23 cellular contexts compared by ENCODE assay signal in genomic region chr1:78101051-78101450, GRCh38. TPM values are rescaled to one million over a fixed set of nuclear protein-coding genes. Genes with fewer than 3 reads are reported as not detected.
A peak's percentile ranks its signal among the peaks of the same experiment; 100 is the strongest.
DNase-seq lines count a peak whose midpoint lies in the region; ATAC-seq, FAIRE-seq and TF ChIP-seq lines count a peak whose summit lies in the region.
"Had no signal": no experiment of that assay in that cellular context is flagged by ENCODE, and none has a peak within 500 bp of the region (broad histone marks: within the 10 kb centered on the region; RNA-seq: fewer than 3 reads in every experiment).

No MANE protein-coding gene starts in this region.

- no peak for FAIRE-seq in A549 (lab: Jason Lieb, UNC)
- FAIRE-seq: GM12878 had no signal

- intact Hi-C loops in psoas muscle (cut with DNase I) = loop anchor here in 1 of 2 donors (5.0 kb wide), 1 partner anchor 34 kb away; no protein-coding TSS in a partner anchor

- H3K36me3 Mint-ChIP-seq in HFFc6 (ENCODE audit: low read depth) (peaks cover 24% of the 10 kb centered on the region), chondrocyte (ENCODE audit: low read depth) (no peaks in the 10 kb centered on the region)
- H3K36me3 Mint-ChIP-seq: activated CD4-positive, alpha-beta memory T cell treated with anti-CD3 and anti-CD28 coated beads for 36 hours; activated naive CD4-positive, alpha-beta T cell treated with anti-CD3 and anti-CD28 coated beads, Interleukin-2, amount 50 U/mL, for 24 hours had no signal

- TF ChIP-seq EP300 in A549 (IDR thresholded peaks at IDR 0.05) = no peak

- peak overlapping the region; percentile 81 for H3K4me3 Mint-ChIP-seq in HFFc6
- H3K4me3 Mint-ChIP-seq in chondrocyte (ENCODE audit: unreplicated experiment) = no peak overlapping the region
- H3K4me3 Mint-ChIP-seq: activated CD4-positive, alpha-beta memory T cell treated with anti-CD3 and anti-CD28 coated beads for 36 hours; activated naive CD4-positive, alpha-beta T cell treated with anti-CD3 and anti-CD28 coated beads, Interleukin-2, amount 50 U/mL, for 24 hours; activated T-helper 17 cell treated with anti-CD3 and anti-CD28 coated beads, Interleukin-2, amount 50 U/mL, for 72 hours; IgD-negative memory B cell; nephron progenitor cell had no signal

- no peak for TF ChIP-seq CTCF in A549 (IDR thresholded peaks at IDR 0.05)
- no peak for TF ChIP-seq CTCF in HFFc6 (IDR thresholded peaks at IDR 0.05)
- no peak for TF ChIP-seq CTCF in chondrocyte (IDR thresholded peaks at IDR 0.05)
- TF ChIP-seq CTCF in psoas muscle (IDR thresholded peaks at IDR 0.05) = no peak
- TF ChIP-seq CTCF in omental fat pad (IDR thresholded peaks at IDR 0.05) = no peak

- H3K27me3 ChIP-seq in psoas muscle (ENCODE audit: insufficient read depth in 3 of 3, low read length in 2 of 3) = no peaks in the 10 kb centered on the region

- DNase-seq in A549 (ENCODE audit: low read depth in 1 of 2, low spot score in 1 of 2) (no peak), HFFc6 (no peak), chondrocyte (ENCODE audit: low spot score) (no peak), psoas muscle (no peak), omental fat pad (ENCODE audit: low spot score) (no peak)
- DNase-seq: activated CD4-positive, alpha-beta memory T cell treated with anti-CD3 and anti-CD28 coated beads for 36 hours; activated CD8-positive, alpha-beta memory T cell treated with anti-CD3 and anti-CD28 coated beads, Interleukin-2, amount 50 U/mL, for 48 hours; cerebellar nuclear complex; erythroblast; hippocampal formation; NCI-H2081 treated with DMSO at 0.1 percent for 48 hours; NCI-H774; nephron progenitor cell; posterior cingulate gyrus; SHP77; stimulated activated CD4-positive, alpha-beta T cell treated with anti-CD3 and anti-CD28 coated beads, Interleukin-2, amount 100 ng/mL, for 24 hours had no signal

- H3K27ac Mint-ChIP-seq in HFFc6 = peak overlapping the region; percentile 77
- peak overlapping the region; percentile 89 for H3K27ac Mint-ChIP-seq in chondrocyte (ENCODE audit: unreplicated experiment)
- H3K27ac Mint-ChIP-seq: activated CD4-positive, alpha-beta memory T cell treated with anti-CD3 and anti-CD28 coated beads for 36 hours; activated naive CD4-positive, alpha-beta T cell treated with anti-CD3 and anti-CD28 coated beads, Interleukin-2, amount 50 U/mL, for 24 hours; activated T-helper 17 cell treated with anti-CD3 and anti-CD28 coated beads, Interleukin-2, amount 50 U/mL, for 72 hours; IgD-negative memory B cell; nephron progenitor cell had no signal

- 91% methylated on average over 2 of the region's 2 CpGs for WGBS in A549 (ENCODE audit: missing lambda C conversion rate)
- 57 to 72% (median 61%) methylated on average over 2 of the region's 2 CpGs for WGBS in psoas muscle, 3 donors

- CTCF ChIA-PET in A549 (lab: Yijun Ruan, JAX) = interaction anchor here (6.9 kb wide), 1 partner anchor 13 kb away, joined by 57 read pairs; no protein-coding TSS in a partner anchor

- no peak for ATAC-seq in A549
- peak in 1 of 4 donors; percentile 9 for ATAC-seq in psoas muscle
- ATAC-seq in GM21515 (IDR thresholded peaks at IDR 0.05; ENCODE audit: unreplicated experiment) = no peak
- ATAC-seq in omental fat pad (ENCODE audit: low FRiP score) = no peak
- ATAC-seq in HG03432 (IDR thresholded peaks at IDR 0.05; ENCODE audit: unreplicated experiment) = no peak
- ATAC-seq: activated T-helper 17 cell treated with anti-CD3 and anti-CD28 coated beads, Interleukin-2, amount 50 U/mL, for 72 hours; GM12878 had no signal

- no peaks in the 10 kb centered on the region for H3K9me3 Mint-ChIP-seq in HFFc6
- H3K9me3 Mint-ChIP-seq in chondrocyte (ENCODE audit: low read depth) = no peaks in the 10 kb centered on the region
- H3K9me3 Mint-ChIP-seq: activated CD4-positive, alpha-beta memory T cell treated with anti-CD3 and anti-CD28 coated beads for 36 hours; activated naive CD4-positive, alpha-beta T cell treated with anti-CD3 and anti-CD28 coated beads, Interleukin-2, amount 50 U/mL, for 24 hours; activated T-helper 17 cell treated with anti-CD3 and anti-CD28 coated beads, Interleukin-2, amount 50 U/mL, for 72 hours; IgD-negative memory B cell; nephron progenitor cell had no signal

- H3K27me3 Mint-ChIP-seq in HFFc6 (ENCODE audit: insufficient read depth) = no peaks in the 10 kb centered on the region; the same call in 1 of the 2 replicates
- H3K27me3 Mint-ChIP-seq in chondrocyte (ENCODE audit: low read depth) = no peaks in the 10 kb centered on the region

- no peak for TF ChIP-seq RAD21 in A549 (conservative IDR thresholded peaks at IDR 0.05 in 1 of 2, IDR thresholded peaks at IDR 0.05 in 1 of 2)

- TF ChIP-seq POLR2A in A549 (IDR thresholded peaks at IDR 0.05; ENCODE audit: low read length) = no peak

- no peaks in the 10 kb centered on the region for H3K36me3 ChIP-seq in psoas muscle (ENCODE audit: insufficient read depth in 1 of 2, low read depth in 1 of 2)

- H3K27ac ChIP-seq in A549 (peak overlapping the region; percentile 65 to 84), psoas muscle (peak overlapping the region; percentile 69)
- H3K27ac ChIP-seq: C4-2B had no signal

- peak overlapping the region; percentile 55; the same call in 2 of the 3 replicates for H3K4me2 ChIP-seq in A549

- H3K9me3 ChIP-seq in A549 (no peaks in the 10 kb centered on the region), psoas muscle (no peaks in the 10 kb centered on the region)

- POLR2A ChIA-PET in A549 (lab: Yijun Ruan, JAX) = interaction anchor here (0.6 to 2.1 kb wide), 2 partner anchors 94 to 97 kb away, joined by 4 to 48 read pairs; partner anchors contain the start of gene DNAJB4

- H3K4me3 ChIP-seq in A549 (no peak overlapping the region), psoas muscle (no peak overlapping the region)
- H3K4me3 ChIP-seq: GM12878 had no signal

- H3K4me1 Mint-ChIP-seq in HFFc6 (ENCODE audit: low read depth) = peaks cover 85% of the 10 kb centered on the region
- H3K4me1 Mint-ChIP-seq in chondrocyte (ENCODE audit: low read depth) = peaks cover 71% of the 10 kb centered on the region
- H3K4me1 Mint-ChIP-seq: activated naive CD4-positive, alpha-beta T cell treated with anti-CD3 and anti-CD28 coated beads, Interleukin-2, amount 50 U/mL, for 24 hours; activated T-helper 17 cell treated with anti-CD3 and anti-CD28 coated beads, Interleukin-2, amount 50 U/mL, for 72 hours; IgD-negative memory B cell; nephron progenitor cell had no signal

- H3K4me1 ChIP-seq in A549 (peaks cover 21% of the 10 kb centered on the region), psoas muscle (peaks cover 23% of the 10 kb centered on the region)

TF ChIP-seq in A549, 52 proteins besides CTCF, POLR2A, EP300 and RAD21:
- TF ChIP-seq, protein P1, sequence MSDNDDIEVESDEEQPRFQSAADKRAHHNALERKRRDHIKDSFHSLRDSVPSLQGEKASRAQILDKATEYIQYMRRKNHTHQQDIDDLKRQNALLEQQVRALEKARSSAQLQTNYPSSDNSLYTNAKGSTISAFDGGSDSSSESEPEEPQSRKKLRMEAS (IDR thresholded peaks at IDR 0.05) = no peak
- no peak for TF ChIP-seq ELK1 (IDR thresholded peaks at IDR 0.05; ENCODE audit: low read depth, low read length)
- no peak for TF ChIP-seq MAFK (IDR thresholded peaks at IDR 0.05; ENCODE audit: partially characterized antibody)
- TF ChIP-seq RFX5 (IDR thresholded peaks at IDR 0.05) = no peak
- no peak for TF ChIP-seq HOXA7 (CRISPR knock-in tag; IDR thresholded peaks at IDR 0.05)
- TF ChIP-seq ATOH8 (CRISPR knock-in tag; IDR thresholded peaks at IDR 0.05; ENCODE audit: low read depth) = no peak
- no peak for TF ChIP-seq JUNB (IDR thresholded peaks at IDR 0.05)
- TF ChIP-seq BHLHE40 (IDR thresholded peaks at IDR 0.05; ENCODE audit: low read depth, low read length) = no peak

RNA-seq across cellular contexts. Expression of gene GIPC2, which starts 55.3 kb away (rescaled TPM):
- polyA plus RNA-seq in A549 (2011; rRNA removed) = not detected in 2 replicates
- not detected in 2 replicates for polyA plus RNA-seq in A549 (2012; cell fraction: cytosol; rRNA removed)
- polyA plus RNA-seq in A549 (2012; cell fraction: nucleus; rRNA removed) = not detected in 2 replicates
- polyA plus RNA-seq in A549 (2017; fragmentation: RNase III; extraction: RNeasy Plus Mini Kit Qiagen cat#74134 plus additional on column Dnase treatment) = 0.04 to 0.07 TPM (median 0.06 TPM) in 3 replicates
- not detected in 2 replicates for polyA minus RNA-seq in A549 (2011; rRNA and poly(A)+ RNA removed)
- under 1 TPM; 0.17 to 1.00 (median 0.26) TPM for total RNA-seq in HFFc6 (2021; fragmentation: NEBNext Ultra II Directional; extraction: Animal tissue kit (Norgen Biotek cat#: 25700))
- total RNA-seq in chondrocyte = 0.10 to 0.15 TPM (median 0.10 TPM) in 3 replicates
- 1 to 10 TPM; 1.2 to 1.6 (median 1.4) TPM for total RNA-seq in psoas muscle
- 1 to 10 TPM in 1 of 3 donors, under 1 TPM in 2; 0.68 to 1.0 (median 0.72) TPM for polyA plus RNA-seq in psoas muscle
- 10 to 100 TPM in 1 of 4 donors, 1 to 10 TPM in 3; 1.4 to 15.9 (median 3.1) TPM for total RNA-seq in omental fat pad
- polyA plus RNA-seq: IgD-negative memory B cell had no signal
